ENCODE assay signal across 11 cellular contexts in genomic region chr14:74239848-74240793, GRCh38. TPM values are rescaled to one million over a fixed set of nuclear protein-coding genes. Genes with fewer than 3 reads are reported as not detected.
A peak's percentile ranks its signal among the peaks of the same experiment; 100 is the strongest.
DNase-seq lines count a peak whose midpoint lies in the region; ATAC-seq and TF ChIP-seq lines count a peak whose summit lies in the region.
"Had no signal": no experiment of that assay in that cellular context is flagged by ENCODE, and none has a peak within 500 bp of the region (broad histone marks: within the 10 kb centered on the region; RNA-seq: fewer than 3 reads in every experiment).

No MANE protein-coding gene starts in this region.

- no peak overlapping the region for H3K23ac ChIP-seq in mesendoderm (ENCODE audit: low read length)

- peak overlapping the region; percentile 70 for H3K56ac ChIP-seq in mesendoderm (ENCODE audit: low read length)

- peak overlapping the region; percentile 17 for H3K4me3 Mint-ChIP-seq in natural killer cell
- H3K4me3 Mint-ChIP-seq in natural killer cell treated with Interleukin-12 subunit alpha and Interleukin-12 subunit beta and Interleukin-15 and Interleukin-18, amount 100 ng/mL, for 72 hours, result no peak overlapping the region
- peak overlapping the region; percentile 28 for H3K4me3 Mint-ChIP-seq in chondrocyte (ENCODE audit: unreplicated experiment)

- H3K27ac Mint-ChIP-seq in natural killer cell, result no peak overlapping the region
- no peak overlapping the region for H3K27ac Mint-ChIP-seq in natural killer cell treated with Interleukin-12 subunit alpha and Interleukin-12 subunit beta and Interleukin-15 and Interleukin-18, amount 100 ng/mL, for 72 hours
- H3K27ac Mint-ChIP-seq in chondrocyte (ENCODE audit: unreplicated experiment), result no peak overlapping the region

- H2BK120ac ChIP-seq in mesendoderm (ENCODE audit: low read depth, low read length), result no peak overlapping the region

- H3K4me3 ChIP-seq in mesendoderm (ENCODE audit: low read length), result no peak overlapping the region
- H3K4me3 ChIP-seq in urinary bladder (ENCODE audit: low read depth, low read length), result peak overlapping the region; percentile 21

- peaks cover 6 to 10% of the 10 kb centered on the region in 2 donors for H3K4me1 Mint-ChIP-seq in natural killer cell
- H3K4me1 Mint-ChIP-seq in natural killer cell treated with Interleukin-12 subunit alpha and Interleukin-12 subunit beta and Interleukin-15 and Interleukin-18, amount 100 ng/mL, for 72 hours (ENCODE audit: low read depth in 2 of 2), result peaks cover 7 to 9% of the 10 kb centered on the region in 2 donors
- peaks cover 11% of the 10 kb centered on the region for H3K4me1 Mint-ChIP-seq in chondrocyte (ENCODE audit: low read depth)

- H4K5ac ChIP-seq in mesendoderm (ENCODE audit: low read length), result no peak overlapping the region

- TF ChIP-seq CTCF in natural killer cell (IDR thresholded peaks at IDR 0.05) (no peak), chondrocyte (IDR thresholded peaks at IDR 0.05) (no peak)

- H2BK5ac ChIP-seq in mesendoderm (ENCODE audit: low read length), result no peak overlapping the region

- peak overlapping the region; percentile 50 for H3K9ac ChIP-seq in mesendoderm (ENCODE audit: low read length)

- no peak overlapping the region for H3K27ac ChIP-seq in mesendoderm (ENCODE audit: low read depth, low read length)
- H3K27ac ChIP-seq in urinary bladder (ENCODE audit: low read depth), result no peak overlapping the region
- H3K27ac ChIP-seq: brain microvascular endothelial cell had no signal

- no CpG with 5 or more reads among the region's 94 CpGs for WGBS in mesendoderm (ENCODE audit: extremely low coverage, insufficient coverage, low lambda C conversion rate)
- 3% methylated on average over 94 of the region's 94 CpGs for WGBS in urinary bladder

- H3K79me2 ChIP-seq in mesendoderm (ENCODE audit: control insufficient read depth, insufficient read depth, low read length), result no peaks in the 10 kb centered on the region

- no peaks in the 10 kb centered on the region for H3K4me1 ChIP-seq in mesendoderm (ENCODE audit: control insufficient read depth, low read depth, low read length)
- peaks cover 2% of the 10 kb centered on the region for H3K4me1 ChIP-seq in urinary bladder (ENCODE audit: insufficient read depth)

- no peak overlapping the region for H3K4ac ChIP-seq in mesendoderm (ENCODE audit: low read depth, low read length)

- peaks cover 7% of the 10 kb centered on the region for H3K36me3 Mint-ChIP-seq in natural killer cell
- H3K36me3 Mint-ChIP-seq in natural killer cell treated with Interleukin-12 subunit alpha and Interleukin-12 subunit beta and Interleukin-15 and Interleukin-18, amount 100 ng/mL, for 72 hours, result no peaks in the 10 kb centered on the region
- no peaks in the 10 kb centered on the region for H3K36me3 Mint-ChIP-seq in chondrocyte (ENCODE audit: low read depth)

- no peaks in the 10 kb centered on the region for H3K36me3 ChIP-seq in mesendoderm (ENCODE audit: control insufficient read depth, insufficient read depth, low read length)
- H3K36me3 ChIP-seq in urinary bladder (ENCODE audit: insufficient read depth), result no peaks in the 10 kb centered on the region
- H3K36me3 ChIP-seq: brain microvascular endothelial cell had no signal

- H3K27me3 Mint-ChIP-seq in natural killer cell (ENCODE audit: low read depth in 2 of 2) (peaks cover 64 to 71% of the 10 kb centered on the region in 2 donors), chondrocyte (ENCODE audit: low read depth) (peaks cover 64% of the 10 kb centered on the region)
- H3K27me3 Mint-ChIP-seq in natural killer cell treated with Interleukin-12 subunit alpha and Interleukin-12 subunit beta and Interleukin-15 and Interleukin-18, amount 100 ng/mL, for 72 hours, result peaks cover 58 to 62% of the 10 kb centered on the region in 2 donors

- H3K9me3 Mint-ChIP-seq in natural killer cell (no peaks in the 10 kb centered on the region), chondrocyte (ENCODE audit: low read depth) (no peaks in the 10 kb centered on the region)
- no peaks in the 10 kb centered on the region for H3K9me3 Mint-ChIP-seq in natural killer cell treated with Interleukin-12 subunit alpha and Interleukin-12 subunit beta and Interleukin-15 and Interleukin-18, amount 100 ng/mL, for 72 hours

- H3K4me2 ChIP-seq in mesendoderm (ENCODE audit: low read length), result peak overlapping the region; percentile 75

- no peaks in the 10 kb centered on the region for H3K79me1 ChIP-seq in mesendoderm (ENCODE audit: low read length)

- no peak for DNase-seq in natural killer cell
- DNase-seq in natural killer cell treated with Interleukin-12 subunit alpha and Interleukin-12 subunit beta and Interleukin-15 and Interleukin-18, amount 100 ng/mL, for 72 hours (ENCODE audit: low spot score), result no peak
- DNase-seq in chondrocyte (ENCODE audit: low spot score), result peak; percentile 84
- peak; percentile 41 for DNase-seq in mesendoderm
- DNase-seq in HuH-7.5 (ENCODE audit: low spot score), result no peak
- DNase-seq: brain microvascular endothelial cell, NCI-H2029 treated with DMSO at 0.1 percent for 48 hours had no signal

- intact Hi-C loops in natural killer cell (cut with micrococcal nuclease), result no loop called here

- H4K8ac ChIP-seq in mesendoderm (ENCODE audit: low read depth, low read length), result no peak overlapping the region

- H2BK15ac ChIP-seq in mesendoderm (replicated peaks; ENCODE audit: low read depth), result no peak overlapping the region

- H3K27me3 ChIP-seq in mesendoderm (ENCODE audit: insufficient read depth, low read length, poor library complexity), result peaks cover 62% of the 10 kb centered on the region

- no peak overlapping the region for H3K18ac ChIP-seq in mesendoderm (ENCODE audit: low read length)

- no peak overlapping the region for H2AK5ac ChIP-seq in mesendoderm (ENCODE audit: low read length)

- no peak for ATAC-seq in natural killer cell
- ATAC-seq in natural killer cell treated with Interleukin-12 subunit alpha and Interleukin-12 subunit beta and Interleukin-15 and Interleukin-18, amount 100 ng/mL, for 72 hours, result no peak
- ATAC-seq in HG03175 (IDR thresholded peaks at IDR 0.05; ENCODE audit: unreplicated experiment), result no peak
- no peak for ATAC-seq in GM21515 (IDR thresholded peaks at IDR 0.05; ENCODE audit: unreplicated experiment)

RNA-seq across cellular contexts. Expression of gene VSX2, which starts 0.9 kb away (rescaled TPM):
- not detected for total RNA-seq in natural killer cell
- not detected for total RNA-seq in natural killer cell treated with Interleukin-12 subunit alpha and Interleukin-12 subunit beta and Interleukin-15 and Interleukin-18, amount 100 ng/mL, for 72 hours
- total RNA-seq in chondrocyte, result not detected in 3 replicates
- 0.08 TPM for polyA plus RNA-seq in mesendoderm (2013, experiment 1 of 2)
- 0.04 TPM for polyA plus RNA-seq in mesendoderm (2013, experiment 2 of 2)
- total RNA-seq in urinary bladder, result not detected
- polyA plus RNA-seq in urinary bladder, result not detected
- total RNA-seq: kidney epithelial cell had no signal

Comparison
In these comparisons a context has a peak if more than half of its experiments do, and no peak if none do; other contexts are left out.
1. DNase-seq: peak in chondrocyte (single experiment) and mesendoderm (single experiment); none in natural killer cell (single experiment), natural killer cell treated with Interleukin-12 subunit alpha and Interleukin-12 subunit beta and Interleukin-15 and Interleukin-18, amount 100 ng/mL, for 72 hours (single experiment) and HuH-7.5 (single experiment).